Comparison of ENCODE assay signal across 24 cellular contexts in genomic region chr20:4056880-4057279, GRCh38.
"Had no signal": no experiment of that assay in that cellular context is flagged by ENCODE, and none has a peak within 500 bp of the region (broad histone marks: within the 10 kb centered on the region; RNA-seq: fewer than 3 reads in every experiment).

No MANE protein-coding gene starts in this region.

- H3K27ac Mint-ChIP-seq: activated B cell treated with CpG ODN at 0.5 μM for 24 hours; activated CD8-positive, alpha-beta T cell treated with anti-CD3 and anti-CD28 coated beads for 36 hours; activated naive CD4-positive, alpha-beta T cell treated with anti-CD3 and anti-CD28 coated beads, Interleukin-2, amount 10 ng/mL, durations not matched to agents 7 days and 5 days; activated naive CD8-positive, alpha-beta T cell treated with anti-CD3 and anti-CD28 coated beads, Interleukin-2, amount 50 U/mL, for 24 hours had no signal

- H3K27me3 Mint-ChIP-seq: activated CD8-positive, alpha-beta T cell treated with anti-CD3 and anti-CD28 coated beads for 36 hours had no signal

- ATAC-seq: activated CD8-positive, alpha-beta T cell treated with anti-CD3 and anti-CD28 coated beads for 36 hours; activated naive CD8-positive, alpha-beta T cell treated with anti-CD3 and anti-CD28 coated beads, Interleukin-2, amount 50 U/mL, for 24 hours; lower lobe of right lung had no signal

- DNase-seq: activated B cell treated with CpG ODN at 0.5 μM for 24 hours; activated CD4-positive, alpha-beta T cell treated with anti-CD3 and anti-CD28 coated beads for 4 hours; activated CD8-positive, alpha-beta T cell treated with anti-CD3 and anti-CD28 coated beads for 36 hours; activated effector memory CD4-positive, alpha-beta T cell treated with Interleukin-2 at 50 U/mL for 16 hours; activated naive CD4-positive, alpha-beta T cell treated with anti-CD3 and anti-CD28 coated beads, Interleukin-2, amount 10 ng/mL, durations not matched to agents 7 days and 5 days; activated naive CD8-positive, alpha-beta T cell treated with anti-CD3 and anti-CD28 coated beads, Interleukin-2, amount 50 U/mL, for 24 hours; activated T-cell treated with anti-CD3 and anti-CD28 coated beads, Interleukin-2, amount 50 U/mL, for 48 hours; aorta; brain microvascular endothelial cell; effector CD8-positive, alpha-beta T cell; glutamatergic neuron; hippocampal formation; lower lobe of right lung; midbrain; occipital lobe; posterior cingulate gyrus; retina; stimulated activated CD4-positive, alpha-beta T cell treated with anti-CD3 and anti-CD28 coated beads, Interleukin-1b, Interleukin-23, amount 100 ng/mL, for 48 hours; stimulated activated CD8-positive, alpha-beta memory T cell treated with anti-CD3 and anti-CD28 coated beads, Interleukin-4, amount 100 ng/mL, for 48 hours; stimulated activated naive CD4-positive, alpha-beta T cell treated with Interleukin-2 at 50 U/mL for 16 hours; T-helper 1 cell; T-helper 9 cell; thyroid gland had no signal

- H3K27ac ChIP-seq: brain microvascular endothelial cell, lower lobe of right lung, thyroid gland had no signal

- H3K36me3 Mint-ChIP-seq: activated naive CD4-positive, alpha-beta T cell treated with anti-CD3 and anti-CD28 coated beads, Interleukin-2, amount 10 ng/mL, durations not matched to agents 7 days and 5 days had no signal

- H3K4me3 Mint-ChIP-seq: activated B cell treated with CpG ODN at 0.5 μM for 24 hours; activated CD8-positive, alpha-beta T cell treated with anti-CD3 and anti-CD28 coated beads for 36 hours; activated naive CD4-positive, alpha-beta T cell treated with anti-CD3 and anti-CD28 coated beads, Interleukin-2, amount 10 ng/mL, durations not matched to agents 7 days and 5 days; activated naive CD8-positive, alpha-beta T cell treated with anti-CD3 and anti-CD28 coated beads, Interleukin-2, amount 50 U/mL, for 24 hours; nephron had no signal

- H3K9me3 Mint-ChIP-seq: activated B cell treated with CpG ODN at 0.5 μM for 24 hours; activated CD8-positive, alpha-beta T cell treated with anti-CD3 and anti-CD28 coated beads for 36 hours; activated naive CD4-positive, alpha-beta T cell treated with anti-CD3 and anti-CD28 coated beads, Interleukin-2, amount 10 ng/mL, durations not matched to agents 7 days and 5 days; activated naive CD8-positive, alpha-beta T cell treated with anti-CD3 and anti-CD28 coated beads, Interleukin-2, amount 50 U/mL, for 24 hours; nephron had no signal
